In the genomic region with DNA sequence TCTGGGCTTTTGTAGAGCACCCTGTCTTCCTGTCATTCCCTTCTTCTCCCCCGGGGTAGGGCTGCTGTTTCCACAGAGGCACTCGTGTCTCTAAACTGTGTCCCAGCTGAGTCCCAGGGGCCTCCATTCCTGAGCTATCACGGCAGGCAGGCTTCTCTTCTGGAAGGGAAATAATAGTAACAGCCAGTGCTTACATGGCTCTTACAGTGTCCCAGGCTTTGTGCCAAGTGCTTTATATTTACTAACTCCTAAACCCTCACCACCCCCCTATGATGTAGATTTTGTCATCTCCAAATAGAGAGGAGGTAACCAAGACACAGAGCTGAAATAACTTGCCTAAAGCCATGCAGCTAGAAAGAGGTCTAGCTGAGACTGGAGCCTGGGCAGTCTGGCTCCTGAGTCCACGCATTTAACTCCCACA, we compare ENCODE assay signal across 1 cellular context.
TF ChIP-seq lines count a peak whose summit lies in the region.

No MANE protein-coding gene starts in this region.

TF ChIP-seq in HEK293, 187 proteins besides CTCF, POLR2A, EP300 and RAD21 (continued from another document):
- TF ChIP-seq, protein P1, sequence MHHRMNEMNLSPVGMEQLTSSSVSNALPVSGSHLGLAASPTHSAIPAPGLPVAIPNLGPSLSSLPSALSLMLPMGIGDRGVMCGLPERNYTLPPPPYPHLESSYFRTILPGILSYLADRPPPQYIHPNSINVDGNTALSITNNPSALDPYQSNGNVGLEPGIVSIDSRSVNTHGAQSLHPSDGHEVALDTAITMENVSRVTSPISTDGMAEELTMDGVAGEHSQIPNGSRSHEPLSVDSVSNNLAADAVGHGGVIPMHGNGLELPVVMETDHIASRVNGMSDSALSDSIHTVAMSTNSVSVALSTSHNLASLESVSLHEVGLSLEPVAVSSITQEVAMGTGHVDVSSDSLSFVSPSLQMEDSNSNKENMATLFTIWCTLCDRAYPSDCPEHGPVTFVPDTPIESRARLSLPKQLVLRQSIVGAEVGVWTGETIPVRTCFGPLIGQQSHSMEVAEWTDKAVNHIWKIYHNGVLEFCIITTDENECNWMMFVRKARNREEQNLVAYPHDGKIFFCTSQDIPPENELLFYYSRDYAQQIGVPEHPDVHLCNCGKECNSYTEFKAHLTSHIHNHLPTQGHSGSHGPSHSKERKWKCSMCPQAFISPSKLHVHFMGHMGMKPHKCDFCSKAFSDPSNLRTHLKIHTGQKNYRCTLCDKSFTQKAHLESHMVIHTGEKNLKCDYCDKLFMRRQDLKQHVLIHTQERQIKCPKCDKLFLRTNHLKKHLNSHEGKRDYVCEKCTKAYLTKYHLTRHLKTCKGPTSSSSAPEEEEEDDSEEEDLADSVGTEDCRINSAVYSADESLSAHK (tag by site-specific recombination; IDR thresholded peaks at IDR 0.05): no peak
- TF ChIP-seq ZNF341 (tag by site-specific recombination; IDR thresholded peaks at IDR 0.05; ENCODE audit: low read depth) (peak; percentile 47; the same call in 1 of the 2 replicates), KLF8 (tag by site-specific recombination; IDR thresholded peaks at IDR 0.05) (no peak), ZBTB8A (tag by site-specific recombination; IDR thresholded peaks at IDR 0.05) (no peak), ZNF510 (tag by site-specific recombination; IDR thresholded peaks at IDR 0.05; ENCODE audit: insufficient replicate concordance) (no peak), ZNF777 (tag by site-specific recombination; IDR thresholded peaks at IDR 0.05; ENCODE audit: borderline replicate concordance) (no peak)
- TF ChIP-seq, protein P2, sequence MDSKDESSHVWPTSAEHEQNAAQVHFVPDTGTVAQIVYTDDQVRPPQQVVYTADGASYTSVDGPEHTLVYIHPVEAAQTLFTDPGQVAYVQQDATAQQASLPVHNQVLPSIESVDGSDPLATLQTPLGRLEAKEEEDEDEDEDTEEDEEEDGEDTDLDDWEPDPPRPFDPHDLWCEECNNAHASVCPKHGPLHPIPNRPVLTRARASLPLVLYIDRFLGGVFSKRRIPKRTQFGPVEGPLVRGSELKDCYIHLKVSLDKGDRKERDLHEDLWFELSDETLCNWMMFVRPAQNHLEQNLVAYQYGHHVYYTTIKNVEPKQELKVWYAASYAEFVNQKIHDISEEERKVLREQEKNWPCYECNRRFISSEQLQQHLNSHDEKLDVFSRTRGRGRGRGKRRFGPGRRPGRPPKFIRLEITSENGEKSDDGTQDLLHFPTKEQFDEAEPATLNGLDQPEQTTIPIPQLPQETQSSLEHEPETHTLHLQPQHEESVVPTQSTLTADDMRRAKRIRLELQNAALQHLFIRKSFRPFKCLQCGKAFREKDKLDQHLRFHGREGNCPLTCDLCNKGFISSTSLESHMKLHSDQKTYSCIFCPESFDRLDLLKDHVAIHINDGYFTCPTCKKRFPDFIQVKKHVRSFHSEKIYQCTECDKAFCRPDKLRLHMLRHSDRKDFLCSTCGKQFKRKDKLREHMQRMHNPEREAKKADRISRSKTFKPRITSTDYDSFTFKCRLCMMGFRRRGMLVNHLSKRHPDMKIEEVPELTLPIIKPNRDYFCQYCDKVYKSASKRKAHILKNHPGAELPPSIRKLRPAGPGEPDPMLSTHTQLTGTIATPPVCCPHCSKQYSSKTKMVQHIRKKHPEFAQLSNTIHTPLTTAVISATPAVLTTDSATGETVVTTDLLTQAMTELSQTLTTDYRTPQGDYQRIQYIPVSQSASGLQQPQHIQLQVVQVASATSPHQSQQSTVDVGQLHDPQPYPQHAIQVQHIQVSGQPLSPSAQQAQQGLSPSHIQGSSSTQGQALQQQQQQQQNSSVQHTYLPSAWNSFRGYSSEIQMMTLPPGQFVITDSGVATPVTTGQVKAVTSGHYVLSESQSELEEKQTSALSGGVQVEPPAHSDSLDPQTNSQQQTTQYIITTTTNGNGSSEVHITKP (tag by site-specific recombination; IDR thresholded peaks at IDR 0.05): peak; percentile 30; the same call in 1 of the 2 replicates
- TF ChIP-seq, protein P3, sequence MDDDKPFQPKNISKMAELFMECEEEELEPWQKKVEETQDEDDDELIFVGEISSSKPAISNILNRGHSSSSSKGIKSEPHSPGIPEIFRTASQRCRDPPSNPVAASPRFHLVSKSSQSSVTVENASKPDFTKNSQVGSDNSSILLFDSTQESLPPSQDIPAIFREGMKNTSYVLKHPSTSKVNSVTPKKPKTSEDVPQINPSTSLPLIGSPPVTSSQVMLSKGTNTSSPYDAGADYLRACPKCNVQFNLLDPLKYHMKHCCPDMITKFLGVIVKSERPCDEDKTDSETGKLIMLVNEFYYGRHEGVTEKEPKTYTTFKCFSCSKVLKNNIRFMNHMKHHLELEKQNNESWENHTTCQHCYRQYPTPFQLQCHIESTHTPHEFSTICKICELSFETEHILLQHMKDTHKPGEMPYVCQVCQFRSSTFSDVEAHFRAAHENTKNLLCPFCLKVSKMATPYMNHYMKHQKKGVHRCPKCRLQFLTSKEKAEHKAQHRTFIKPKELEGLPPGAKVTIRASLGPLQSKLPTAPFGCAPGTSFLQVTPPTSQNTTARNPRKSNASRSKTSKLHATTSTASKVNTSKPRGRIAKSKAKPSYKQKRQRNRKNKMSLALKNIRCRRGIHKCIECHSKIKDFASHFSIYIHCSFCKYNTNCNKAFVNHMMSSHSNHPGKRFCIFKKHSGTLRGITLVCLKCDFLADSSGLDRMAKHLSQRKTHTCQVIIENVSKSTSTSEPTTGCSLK (tag by site-specific recombination; IDR thresholded peaks at IDR 0.05): no peak
